ENCODE assay signal across 28 cellular contexts in the genomic region with DNA sequence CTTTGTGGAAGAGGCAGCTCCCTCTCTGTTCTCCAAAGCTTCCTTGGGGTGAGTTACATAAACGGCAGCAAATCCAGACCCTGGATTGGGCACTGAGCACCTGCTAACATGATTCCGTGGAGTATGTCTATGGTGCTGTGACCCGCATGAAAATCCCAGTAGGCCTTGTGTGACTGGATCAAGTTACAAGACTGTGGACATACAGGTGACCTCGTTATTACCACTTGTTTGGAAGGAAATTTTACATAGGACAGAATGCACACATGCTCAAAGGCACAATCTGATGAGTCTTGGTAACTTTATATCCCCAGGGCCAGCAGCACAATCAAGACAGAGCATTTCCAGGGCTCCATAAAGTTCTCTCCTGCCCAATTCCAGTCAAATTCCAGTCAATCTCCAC.
"Had no signal": no experiment of that assay in that cellular context is flagged by ENCODE, and none has a peak within 500 bp of the region (broad histone marks: within the 10 kb centered on the region; RNA-seq: fewer than 3 reads in every experiment).

No MANE protein-coding gene starts in this region.

- H3K4me1 Mint-ChIP-seq: central memory CD8-positive, alpha-beta T cell; natural killer cell had no signal

- H3K4me3 ChIP-seq: breast epithelium, lower lobe of right lung, ovary, spleen, testis, uterus had no signal

- H3K36me3 Mint-ChIP-seq: natural killer cell, type B pancreatic cell had no signal

- ATAC-seq: activated CD4-positive, CD25-positive, alpha-beta regulatory T cell treated with anti-CD3 and anti-CD28 coated beads, Interleukin-2, amount 50 U/mL, for 24 hours; left colon; lower lobe of right lung; natural killer cell had no signal

- H3K4me1 ChIP-seq: breast epithelium, lower lobe of right lung, uterus had no signal

- DNase-seq: activated CD4-positive, alpha-beta T cell treated with anti-CD3 and anti-CD28 coated beads for 48 hours; activated CD4-positive, alpha-beta T cell treated with anti-CD3 and anti-CD28 coated beads, Interleukin-2, amount 50 U/mL, for 48 hours; activated gamma-delta T cell; activated naive CD4-positive, alpha-beta T cell treated with anti-CD3 and anti-CD28 coated beads, Interleukin-2, amount 50 U/mL, for 16 hours; activated T-cell treated with anti-CD3 and anti-CD28 coated beads, Interleukin-2, amount 50 U/mL, for 24 hours; amygdala; effector CD8-positive, alpha-beta T cell; glutamatergic neuron; hippocampal formation; left colon; lower lobe of right lung; mesenchymal stem cell; natural killer cell; stimulated activated naive CD4-positive, alpha-beta T cell treated with Interleukin-2 at 50 U/mL for 16 hours; SW 1271; T-helper 9 cell; testis; uterus had no signal

- H3K27ac Mint-ChIP-seq: activated T-cell treated with anti-CD3 and anti-CD28 coated beads, Interleukin-2, amount 50 U/mL, for 24 hours; natural killer cell; progenitor cell of endocrine pancreas; T-helper 1 cell treated with Interleukin-12 subunit alpha and Interleukin-12 subunit beta and Interleukin-4 antibody, amounts not matched to agents 30 μg/mL and 1 μg/mL, for 36 hours; type B pancreatic cell had no signal

- H3K27me3 ChIP-seq: breast epithelium, neutrophil, ovary, testis, uterus had no signal

- H3K27ac ChIP-seq: lower lobe of right lung, neutrophil, VCaP had no signal

- H3K36me3 ChIP-seq: breast epithelium, lower lobe of right lung, neutrophil, ovary, spleen, uterus had no signal

- H3K4me3 Mint-ChIP-seq: activated T-cell treated with anti-CD3 and anti-CD28 coated beads, Interleukin-2, amount 50 U/mL, for 24 hours; central memory CD8-positive, alpha-beta T cell; natural killer cell; T-helper 1 cell treated with Interleukin-12 subunit alpha and Interleukin-12 subunit beta and Interleukin-4 antibody, amounts not matched to agents 30 μg/mL and 1 μg/mL, for 36 hours; type B pancreatic cell had no signal

- H3K9me3 ChIP-seq: neutrophil, ovary, testis, uterus had no signal
